ENCODE assay signal across 8 cellular contexts in genomic region chr6:149863846-149864577, GRCh38. TPM values are rescaled to one million over a fixed set of nuclear protein-coding genes. Genes with fewer than 3 reads are reported as not detected.
A peak's percentile ranks its signal among the peaks of the same experiment; 100 is the strongest.
DNase-seq lines count a peak whose midpoint lies in the region; ATAC-seq, FAIRE-seq and TF ChIP-seq lines count a peak whose summit lies in the region.

Gene LRP11, minus strand, starts transcription at chr6:149864359. Its CDS starts 339 bp downstream, at chr6:149864020.

- POLR2A ChIA-PET in A549 (lab: Yijun Ruan, JAX), result interaction anchor here (0.7 to 2.5 kb wide), 5 partner anchors 9 to 25 kb away, joined by 3 to 7 read pairs (median 5); no protein-coding TSS in a partner anchor

- no peak for TF ChIP-seq EP300 in A549 (IDR thresholded peaks at IDR 0.05)

- no peaks in the 10 kb centered on the region for H3K9me3 ChIP-seq in A549

- peak within 1 kb of the TSS; percentile 92 for H3K4me2 ChIP-seq in A549

- peaks cover 14% of the 10 kb centered on the region for H3K27me3 Mint-ChIP-seq in central memory CD8-positive, alpha-beta T cell

- no peak for TF ChIP-seq RAD21 in A549 (conservative IDR thresholded peaks at IDR 0.05 in 1 of 2, IDR thresholded peaks at IDR 0.05 in 1 of 2)

- H3K9me3 Mint-ChIP-seq in central memory CD8-positive, alpha-beta T cell, result no peaks in the 10 kb centered on the region

- peak; percentile 87 to 91 for ATAC-seq in A549
- peak; percentile 90 for ATAC-seq in GM18867 (IDR thresholded peaks at IDR 0.05; ENCODE audit: unreplicated experiment)
- ATAC-seq in HG03135 (IDR thresholded peaks at IDR 0.05; ENCODE audit: unreplicated experiment), result peak; percentile 90
- peak; percentile 89 to 90 for ATAC-seq in activated CD4-positive, CD25-positive, alpha-beta regulatory T cell treated with anti-CD3 and anti-CD28 coated beads, Interleukin-2, amount 50 U/mL, for 24 hours
- peak; percentile 82 for ATAC-seq in central memory CD8-positive, alpha-beta T cell (replicated peaks; ENCODE audit: extremely low read depth, poor library complexity, severe bottlenecking)

- peak; percentile 61 for TF ChIP-seq POLR2A in A549 (IDR thresholded peaks at IDR 0.05; ENCODE audit: low read length)

- H3K4me1 Mint-ChIP-seq in central memory CD8-positive, alpha-beta T cell, result peaks cover 6% of the 10 kb centered on the region

- H3K4me3 ChIP-seq in A549, result peak within 1 kb of the TSS; percentile 65

- peaks cover 4% of the 10 kb centered on the region for H3K36me3 Mint-ChIP-seq in central memory CD8-positive, alpha-beta T cell (ENCODE audit: insufficient read depth)

- H3K4me3 Mint-ChIP-seq in central memory CD8-positive, alpha-beta T cell, result peak within 1 kb of the TSS; percentile 64

- FAIRE-seq in A549 (lab: Jason Lieb, UNC), result no peak

- peak within 1 kb of the TSS; percentile 96 to 99 for H3K27ac ChIP-seq in A549

- DNase-seq in A549 (ENCODE audit: low read depth in 1 of 2, low spot score in 1 of 2) (peak; percentile 82 to 87), NCI-H2196 treated with DMSO at 0.1 percent for 48 hours (lab: John Stamatoyannopoulos, UW; ENCODE audit: unreplicated experiment) (peak; percentile 77), iris pigment epithelial cell (ENCODE audit: low read depth) (peak; percentile 82)
- peak; percentile 67 to 69 for DNase-seq in central memory CD8-positive, alpha-beta T cell (ENCODE audit: low spot score in 2 of 2)
- peak; percentile 71 for DNase-seq in stimulated activated CD4-positive, alpha-beta T cell treated with anti-CD3 and anti-CD28 coated beads, Interleukin-12 subunit alpha, Interleukin-12 subunit beta, amount 100 ng/mL, for 24 hours (ENCODE audit: low read depth in 2 of 2)

- no peak for TF ChIP-seq CTCF in A549 (IDR thresholded peaks at IDR 0.05)

- H3K4me1 ChIP-seq in A549, result peaks cover 57% of the 10 kb centered on the region

- CTCF ChIA-PET in A549 (lab: Yijun Ruan, JAX), result interaction anchor here (0.6 to 5.0 kb wide), 16 partner anchors 7 to 318 kb away, joined by 3 to 51 read pairs (median 3); partner anchors contain the start of genes PPIL4 and RAET1E

- no peak within 1 kb of the TSS for H3K27ac Mint-ChIP-seq in central memory CD8-positive, alpha-beta T cell (ENCODE audit: low read depth)

- WGBS in A549 (ENCODE audit: missing lambda C conversion rate), result no CpG with 5 or more reads among the region's 95 CpGs

TF ChIP-seq in A549, 52 proteins besides CTCF, POLR2A, EP300 and RAD21 (continues in another document):
- TF ChIP-seq ZC3H11A (IDR thresholded peaks at IDR 0.05), result no peak
- no peak for TF ChIP-seq HDAC2 (IDR thresholded peaks at IDR 0.05)
- TF ChIP-seq EHMT2 (IDR thresholded peaks at IDR 0.05; ENCODE audit: low read depth), result no peak
- TF ChIP-seq JUN (IDR thresholded peaks at IDR 0.05), result peak in 1 of 2 experiments; percentile 76; a peak in 2 of 5 replicates
- TF ChIP-seq CHD2 (IDR thresholded peaks at IDR 0.05; ENCODE audit: low read length, partially characterized antibody), result no peak
- no peak for TF ChIP-seq GATA3 (IDR thresholded peaks at IDR 0.05; ENCODE audit: borderline replicate concordance)
- TF ChIP-seq KDM5A (IDR thresholded peaks at IDR 0.05), result no peak
- no peak for TF ChIP-seq ESRRA (IDR thresholded peaks at IDR 0.05; ENCODE audit: borderline replicate concordance, low read length)
- no peak for TF ChIP-seq USF2 (IDR thresholded peaks at IDR 0.05)
- TF ChIP-seq CEBPB (IDR thresholded peaks at IDR 0.05), result no peak
- no peak; the same call in 2 of the 3 replicates for TF ChIP-seq SMC3 (IDR thresholded peaks at IDR 0.05)
- TF ChIP-seq MAX (IDR thresholded peaks at IDR 0.05), result peak; percentile 39
- 0 out of 2 replicates have a peak, but pooled peaks have one; percentile 18 for TF ChIP-seq E2F6 (IDR thresholded peaks at IDR 0.05; ENCODE audit: borderline replicate concordance, low read depth)
- TF ChIP-seq, protein P1, sequence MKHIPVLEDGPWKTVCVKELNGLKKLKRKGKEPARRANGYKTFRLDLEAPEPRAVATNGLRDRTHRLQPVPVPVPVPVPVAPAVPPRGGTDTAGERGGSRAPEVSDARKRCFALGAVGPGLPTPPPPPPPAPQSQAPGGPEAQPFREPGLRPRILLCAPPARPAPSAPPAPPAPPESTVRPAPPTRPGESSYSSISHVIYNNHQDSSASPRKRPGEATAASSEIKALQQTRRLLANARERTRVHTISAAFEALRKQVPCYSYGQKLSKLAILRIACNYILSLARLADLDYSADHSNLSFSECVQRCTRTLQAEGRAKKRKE (CRISPR knock-in tag; IDR thresholded peaks at IDR 0.05; ENCODE audit: low read depth), result no peak
- no peak for TF ChIP-seq JUNB (IDR thresholded peaks at IDR 0.05)
- TF ChIP-seq CBX2 (IDR thresholded peaks at IDR 0.05; ENCODE audit: borderline replicate concordance, low read depth), result no peak
- no peak for TF ChIP-seq EHF (CRISPR knock-in tag; IDR thresholded peaks at IDR 0.05)
- no peak for TF ChIP-seq HOXA7 (CRISPR knock-in tag; IDR thresholded peaks at IDR 0.05)
- TF ChIP-seq NR3C1 (IDR thresholded peaks at IDR 0.05), result no peak
- TF ChIP-seq MAFK (IDR thresholded peaks at IDR 0.05; ENCODE audit: partially characterized antibody), result no peak
- TF ChIP-seq HEYL (CRISPR knock-in tag; IDR thresholded peaks at IDR 0.05), result no peak
- no peak for TF ChIP-seq RARB (CRISPR knock-in tag; IDR thresholded peaks at IDR 0.05)
- TF ChIP-seq, protein P2, sequence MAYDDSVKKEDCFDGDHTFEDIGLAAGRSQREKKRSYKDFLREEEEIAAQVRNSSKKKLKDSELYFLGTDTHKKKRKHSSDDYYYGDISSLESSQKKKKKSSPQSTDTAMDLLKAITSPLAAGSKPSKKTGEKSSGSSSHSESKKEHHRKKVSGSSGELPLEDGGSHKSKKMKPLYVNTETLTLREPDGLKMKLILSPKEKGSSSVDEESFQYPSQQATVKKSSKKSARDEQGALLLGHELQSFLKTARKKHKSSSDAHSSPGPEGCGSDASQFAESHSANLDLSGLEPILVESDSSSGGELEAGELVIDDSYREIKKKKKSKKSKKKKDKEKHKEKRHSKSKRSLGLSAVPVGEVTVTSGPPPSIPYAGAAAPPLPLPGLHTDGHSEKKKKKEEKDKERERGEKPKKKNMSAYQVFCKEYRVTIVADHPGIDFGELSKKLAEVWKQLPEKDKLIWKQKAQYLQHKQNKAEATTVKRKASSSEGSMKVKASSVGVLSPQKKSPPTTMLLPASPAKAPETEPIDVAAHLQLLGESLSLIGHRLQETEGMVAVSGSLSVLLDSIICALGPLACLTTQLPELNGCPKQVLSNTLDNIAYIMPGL (CRISPR knock-in tag; IDR thresholded peaks at IDR 0.05; ENCODE audit: borderline replicate concordance), result no peak
- TF ChIP-seq NPAS2 (CRISPR knock-in tag; IDR thresholded peaks at IDR 0.05; ENCODE audit: borderline replicate concordance), result no peak
- TF ChIP-seq TP53 (CRISPR knock-in tag; IDR thresholded peaks at IDR 0.05), result no peak
- no peak for TF ChIP-seq PBX3 (IDR thresholded peaks at IDR 0.05)
- TF ChIP-seq MAZ (IDR thresholded peaks at IDR 0.05; ENCODE audit: borderline replicate concordance, low read depth, low read length), result no peak
- TF ChIP-seq CHD4 (IDR thresholded peaks at IDR 0.05; ENCODE audit: borderline replicate concordance), result no peak

RNA-seq across cellular contexts. Expression of gene LRP11, which starts in this region (rescaled TPM):
- polyA plus RNA-seq in A549 (2011; rRNA removed), result 57.7 and 59.2 TPM in 2 replicates
- polyA plus RNA-seq in A549 (2012; cell fraction: cytosol; rRNA removed), result 21.1 and 28.5 TPM in 2 replicates
- polyA plus RNA-seq in A549 (2012; cell fraction: nucleus; rRNA removed), result 18.2 and 23.9 TPM in 2 replicates
- 37.4 to 53.8 TPM (median 48.9 TPM) in 3 replicates for polyA plus RNA-seq in A549 (2017; fragmentation: RNase III; extraction: RNeasy Plus Mini Kit Qiagen cat#74134 plus additional on column Dnase treatment)
- polyA minus RNA-seq in A549 (2011; rRNA and poly(A)+ RNA removed), result 78.1 and 98.4 TPM in 2 replicates

Comparison
In these comparisons a context has a peak if more than half of its experiments do, and no peak if none do; other contexts are left out.
1. Peak in every context shown above with its lines: DNase-seq, ATAC-seq, H3K4me3 ChIP-seq and H3K27ac ChIP-seq.